In the genomic region with DNA sequence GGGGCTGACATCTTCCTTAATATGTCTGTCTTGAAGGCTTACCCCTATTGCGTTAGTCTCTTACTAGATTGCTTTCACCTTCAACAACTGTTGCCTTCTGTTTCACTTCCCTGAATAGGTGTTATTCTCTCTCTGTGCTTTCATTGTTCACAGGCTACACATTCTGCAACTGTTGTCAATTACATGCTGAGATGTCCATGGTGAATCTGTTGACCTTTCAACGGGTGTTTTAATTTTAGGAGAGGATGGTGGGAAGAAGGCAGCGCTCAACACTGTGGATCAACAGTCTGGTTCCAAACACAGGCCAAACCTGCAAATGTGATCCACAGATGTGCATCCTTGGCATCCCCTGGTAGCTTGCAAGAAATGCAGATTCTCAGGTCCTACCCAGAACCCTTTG, we compare ENCODE assay signal across 14 cellular contexts.
DNase-seq lines count a peak whose midpoint lies in the region; ATAC-seq, FAIRE-seq and TF ChIP-seq lines count a peak whose summit lies in the region.
"Had no signal": no experiment of that assay in that cellular context is flagged by ENCODE, and none has a peak within 500 bp of the region (broad histone marks: within the 10 kb centered on the region; RNA-seq: fewer than 3 reads in every experiment).

No MANE protein-coding gene starts in this region.

- no peak overlapping the region for H3K9ac ChIP-seq in GM12878 (ENCODE audit: control insufficient read depth, insufficient read depth, low read length)

- H3K4me2 ChIP-seq in GM12878 (ENCODE audit: control insufficient read depth, insufficient read depth), result no peak overlapping the region

- no peaks in the 10 kb centered on the region for H3K36me3 ChIP-seq in GM12878 (ENCODE audit: control insufficient read depth in 2 of 2, insufficient read depth in 2 of 2, low read length in 1 of 2)

- no peak overlapping the region for H2AFZ ChIP-seq in GM12878 (ENCODE audit: control insufficient read depth, low read depth, low read length)

- DNase-seq in GM12878 (ENCODE audit: low read depth, low spot score) (peak; percentile 30), HuH-7 (ENCODE audit: low spot score) (no peak), nephron progenitor cell (no peak), middle frontal gyrus (ENCODE audit: extremely low spot score, low spot score) (no peak)
- DNase-seq: activated CD8-positive, alpha-beta memory T cell treated with anti-CD3 and anti-CD28 coated beads, Interleukin-2, amount 50 U/mL, for 4 hours; CD8-positive, alpha-beta memory T cell; foreskin fibroblast; naive thymus-derived CD4-positive, alpha-beta T cell; RPMI8226 had no signal

- in situ Hi-C loops in GM12878 (cut with MboI), result no loop called here

- no peaks in the 10 kb centered on the region for H3K36me3 Mint-ChIP-seq in nephron progenitor cell (ENCODE audit: low read depth)
- H3K36me3 Mint-ChIP-seq: CD8-positive, alpha-beta memory T cell; naive thymus-derived CD4-positive, alpha-beta T cell had no signal

- H3K9me3 ChIP-seq in GM12878 (replicated peaks; ENCODE audit: control insufficient read depth, insufficient read depth, low read length), result no peaks in the 10 kb centered on the region

- CTCF ChIA-PET in GM12878 (lab: Yijun Ruan, JAX), result interaction anchor here (0.6 to 1.5 kb wide), 2 partner anchors 13 to 55 kb away, joined by 4 to 5 read pairs; no protein-coding TSS in a partner anchor

- TF ChIP-seq EP300 in GM12878 (IDR thresholded peaks at IDR 0.05; ENCODE audit: borderline replicate concordance in 1 of 2, control insufficient read depth in 1 of 2, low read depth in 2 of 2, low read length in 2 of 2), result peak; percentile 84 to 87; a peak in 3 of 4 replicates

- peak; percentile 87 for ATAC-seq in GM18870 (IDR thresholded peaks at IDR 0.05; ENCODE audit: unreplicated experiment)
- peak; percentile 81 for ATAC-seq in GM21717 (IDR thresholded peaks at IDR 0.05; ENCODE audit: unreplicated experiment)
- ATAC-seq in HG03342 (IDR thresholded peaks at IDR 0.05; ENCODE audit: unreplicated experiment), result peak; percentile 92
- ATAC-seq in GM12878, result peak; percentile 95
- ATAC-seq in HG03571 (IDR thresholded peaks at IDR 0.05; ENCODE audit: unreplicated experiment), result no peak
- ATAC-seq: naive thymus-derived CD4-positive, alpha-beta T cell had no signal

- H3K79me2 ChIP-seq in GM12878 (ENCODE audit: control insufficient read depth, insufficient read depth, low read length), result no peaks in the 10 kb centered on the region

- TF ChIP-seq POLR2A in GM12878 (IDR thresholded peaks at IDR 0.05; ENCODE audit: low read depth, low read length), result no peak

- no peak overlapping the region for H3K27ac ChIP-seq in GM12878 (ENCODE audit: control insufficient read depth, insufficient read depth)

- no peak for TF ChIP-seq CTCF in GM12878 (IDR thresholded peaks at IDR 0.05 in 2 of 3, conservative IDR thresholded peaks at IDR 0.05 in 1 of 3; ENCODE audit: control insufficient read depth in 2 of 3, extremely low read depth in 1 of 3, insufficient read depth in 1 of 3, low read depth in 3 of 3, low read length in 3 of 3)
- TF ChIP-seq CTCF in nephron progenitor cell (IDR thresholded peaks at IDR 0.05), result no peak

- POLR2A ChIA-PET in GM12878 (lab: Charles Lee), result interaction anchor here (0.6 to 1.3 kb wide), 4 partner anchors 14 to 374 kb away, joined by 3 read pairs; no protein-coding TSS in a partner anchor

- H3K9me3 Mint-ChIP-seq in nephron progenitor cell, result no peaks in the 10 kb centered on the region

- H3K27me3 ChIP-seq in GM12878 (replicated peaks in 1 of 2; ENCODE audit: control insufficient read depth in 2 of 2, insufficient read depth in 2 of 2, low read length in 1 of 2), result no peaks in the 10 kb centered on the region

- no peaks in the 10 kb centered on the region for H4K20me1 ChIP-seq in GM12878 (ENCODE audit: control insufficient read depth, insufficient read depth)

- no peaks in the 10 kb centered on the region for H3K27me3 Mint-ChIP-seq in nephron progenitor cell (ENCODE audit: low read depth, poor library complexity)

- FAIRE-seq in GM12878 (lab: Jason Lieb, UNC), result no peak
- FAIRE-seq: H1 had no signal

- H3K27ac Mint-ChIP-seq in nephron progenitor cell, result no peak overlapping the region
- H3K27ac Mint-ChIP-seq: CD8-positive, alpha-beta memory T cell; naive thymus-derived CD4-positive, alpha-beta T cell had no signal

- BruUV-seq in GM12878 (replicated peaks; lab: Mats Ljungman, UMichigan), result no TSS peak

- 33% methylated on average over 3 of the region's 3 CpGs for WGBS in GM12878 (ENCODE audit: insufficient coverage, insufficient replicate concordance, low lambda C conversion rate, missing lambda C conversion rate)

- SMC1A ChIA-PET in GM12878 (lab: Charles Lee; ENCODE audit: uncharacterized antibody, unreplicated experiment), result interaction anchor here (1.1 to 12.2 kb wide), 5 partner anchors 10 to 100 kb away, joined by 3 to 112 read pairs (median 4); no protein-coding TSS in a partner anchor

- no peak for TF ChIP-seq RAD21 in GM12878 (IDR thresholded peaks at IDR 0.05; ENCODE audit: insufficient read depth, low read depth, low read length)

- no peak overlapping the region for H3K4me3 ChIP-seq in GM12878

- RAD21 ChIA-PET in GM12878 (lab: Charles Lee; ENCODE audit: unreplicated experiment), result interaction anchor here (1.1 to 3.4 kb wide), 5 partner anchors 29 to 101 kb away, joined by 3 to 23 read pairs (median 6); partner anchors contain the start of gene DACT1

- H3K4me1 Mint-ChIP-seq in nephron progenitor cell, result peaks cover 85% of the 10 kb centered on the region
- H3K4me1 Mint-ChIP-seq: CD8-positive, alpha-beta memory T cell had no signal

- H3K4me3 Mint-ChIP-seq in nephron progenitor cell, result no peak overlapping the region
- H3K4me3 Mint-ChIP-seq: CD8-positive, alpha-beta memory T cell; naive thymus-derived CD4-positive, alpha-beta T cell had no signal

- H3K4me1 ChIP-seq in GM12878 (ENCODE audit: control insufficient read depth, insufficient read depth, low read length), result no peaks in the 10 kb centered on the region

- intact Hi-C loops in GM12878 (cut with micrococcal nuclease; ENCODE audit: unreplicated experiment), result no loop called here

TF ChIP-seq in GM12878, 131 proteins besides CTCF, POLR2A, EP300 and RAD21 (continues in another document):
- TF ChIP-seq SMC3 (IDR thresholded peaks at IDR 0.05; ENCODE audit: borderline replicate concordance, low read length) (no peak), TCF3 (IDR thresholded peaks at IDR 0.05; ENCODE audit: borderline replicate concordance, insufficient read depth, low read depth, low read length) (no peak), ATF7 (IDR thresholded peaks at IDR 0.05; ENCODE audit: low read depth) (peak; percentile 63), BHLHE40 (IDR thresholded peaks at IDR 0.05; ENCODE audit: borderline replicate concordance in 1 of 2, low read depth in 2 of 2, low read length in 1 of 2) (peak in 1 of 2 experiments; percentile 19; a peak in 1 of 4 replicates), MEF2B (IDR thresholded peaks at IDR 0.05; ENCODE audit: partially characterized antibody, poor library complexity, severe bottlenecking) (peak; percentile 50), BCL11A (IDR thresholded peaks at IDR 0.05; ENCODE audit: low read depth, low read length) (no peak), MYC (IDR thresholded peaks at IDR 0.05; ENCODE audit: insufficient read depth, insufficient read length, insufficient replicate concordance, low read length, severe bottlenecking) (no peak), ZSCAN29 (IDR thresholded peaks at IDR 0.05) (no peak), RCOR1 (conservative IDR thresholded peaks at IDR 0.05; ENCODE audit: low read depth, low read length) (no peak), SIX5 (IDR thresholded peaks at IDR 0.05; ENCODE audit: low read depth, low read length, severe bottlenecking) (no peak), SP1 (IDR thresholded peaks at IDR 0.05; ENCODE audit: low read depth, low read length) (no peak), IKZF1 (conservative IDR thresholded peaks at IDR 0.05) (peak; percentile 63), ZNF687 (IDR thresholded peaks at IDR 0.05) (peak; percentile 95), ESRRA (IDR thresholded peaks at IDR 0.05; ENCODE audit: low read length) (peak; percentile 20; the same call in 1 of the 2 replicates), LARP7 (IDR thresholded peaks at IDR 0.05) (no peak)
- TF ChIP-seq, protein P1, sequence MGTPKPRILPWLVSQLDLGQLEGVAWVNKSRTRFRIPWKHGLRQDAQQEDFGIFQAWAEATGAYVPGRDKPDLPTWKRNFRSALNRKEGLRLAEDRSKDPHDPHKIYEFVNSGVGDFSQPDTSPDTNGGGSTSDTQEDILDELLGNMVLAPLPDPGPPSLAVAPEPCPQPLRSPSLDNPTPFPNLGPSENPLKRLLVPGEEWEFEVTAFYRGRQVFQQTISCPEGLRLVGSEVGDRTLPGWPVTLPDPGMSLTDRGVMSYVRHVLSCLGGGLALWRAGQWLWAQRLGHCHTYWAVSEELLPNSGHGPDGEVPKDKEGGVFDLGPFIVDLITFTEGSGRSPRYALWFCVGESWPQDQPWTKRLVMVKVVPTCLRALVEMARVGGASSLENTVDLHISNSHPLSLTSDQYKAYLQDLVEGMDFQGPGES (IDR thresholded peaks at IDR 0.05), result no peak
